In the genomic region with DNA sequence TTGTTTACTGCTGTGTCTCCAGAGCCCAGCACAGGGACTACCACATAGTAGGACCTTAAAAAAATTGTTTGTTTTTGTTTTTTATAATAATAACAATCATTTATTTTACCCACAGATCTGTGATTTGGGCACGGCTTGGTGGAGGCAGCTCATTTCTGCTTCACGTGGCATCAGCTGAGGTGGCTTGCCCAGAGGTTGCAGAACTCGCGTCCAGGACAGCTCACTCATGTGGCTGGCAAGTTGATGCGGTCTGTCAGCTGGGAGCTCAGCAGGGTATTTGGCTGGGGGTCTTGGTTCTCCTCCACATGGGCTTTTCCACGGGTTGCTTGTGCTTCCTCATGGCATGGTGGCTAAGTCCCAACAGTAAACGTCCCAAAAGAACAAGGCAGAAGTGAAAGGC, we compare ENCODE assay signal across 24 cellular contexts. TPM values are rescaled to one million over a fixed set of nuclear protein-coding genes. Genes with fewer than 3 reads are reported as not detected.
A peak's percentile ranks its signal among the peaks of the same experiment; 100 is the strongest.
DNase-seq lines count a peak whose midpoint lies in the region; ATAC-seq and TF ChIP-seq lines count a peak whose summit lies in the region.
"Had no signal": no experiment of that assay in that cellular context is flagged by ENCODE, and none has a peak within 500 bp of the region (broad histone marks: within the 10 kb centered on the region; RNA-seq: fewer than 3 reads in every experiment).

No MANE protein-coding gene starts in this region.

- H3K27me3 Mint-ChIP-seq in GM23338 (ENCODE audit: insufficient read depth, low read depth, poor library complexity): peaks cover 29% of the 10 kb centered on the region

- H3K27ac Mint-ChIP-seq in GM23338: no peak overlapping the region
- H3K27ac Mint-ChIP-seq: CD4-positive, alpha-beta T cell; IgD-negative memory B cell had no signal

- H3K36me3 ChIP-seq in esophagus squamous epithelium (no peaks in the 10 kb centered on the region), rectal smooth muscle tissue (ENCODE audit: control insufficient read depth, insufficient read depth, low read length) (no peaks in the 10 kb centered on the region), GM23338 (ENCODE audit: insufficient read depth) (no peaks in the 10 kb centered on the region), smooth muscle cell (ENCODE audit: low read depth) (no peaks in the 10 kb centered on the region), body of pancreas (replicated peaks in 1 of 2; ENCODE audit: insufficient read depth in 1 of 2, low read depth in 2 of 2) (no peaks in the 10 kb centered on the region)

- H3K4me2 ChIP-seq in GM23338 (no peak overlapping the region), smooth muscle cell (no peak overlapping the region)

- H3K27me3 ChIP-seq in esophagus squamous epithelium (peaks cover 0 to 4% (median 0%) of the 10 kb centered on the region in 4 donors), rectal smooth muscle tissue (ENCODE audit: control insufficient read depth, insufficient read depth, low read length) (no peaks in the 10 kb centered on the region), GM23338 (ENCODE audit: insufficient read depth) (peaks cover 39% of the 10 kb centered on the region), smooth muscle cell (ENCODE audit: low read depth) (no peaks in the 10 kb centered on the region), body of pancreas (no peaks in the 10 kb centered on the region)

- no peak for TF ChIP-seq CTCF in esophagus squamous epithelium (IDR thresholded peaks at IDR 0.05)
- TF ChIP-seq CTCF in GM23338 (conservative IDR thresholded peaks at IDR 0.05; ENCODE audit: low read depth in 2 of 2): no peak
- no peak for TF ChIP-seq CTCF in smooth muscle cell (IDR thresholded peaks at IDR 0.05; ENCODE audit: borderline replicate concordance, insufficient read depth, poor library complexity, severe bottlenecking)
- no peak for TF ChIP-seq CTCF in body of pancreas (IDR thresholded peaks at IDR 0.05)
- no peak for TF ChIP-seq CTCF in GM13976 (IDR thresholded peaks at IDR 0.05; ENCODE audit: borderline replicate concordance, control extremely low read depth, extremely low read depth, insufficient read depth, missing control alignments)

- TF ChIP-seq POLR2A in esophagus squamous epithelium (IDR thresholded peaks at IDR 0.05): no peak
- no peak for TF ChIP-seq POLR2A in body of pancreas (IDR thresholded peaks at IDR 0.05)

- H3K27ac ChIP-seq in esophagus squamous epithelium (peak overlapping the region in 3 of 4 donors; percentile 26 to 37 (median 29)), rectal smooth muscle tissue (ENCODE audit: low read depth, low read length) (peak overlapping the region; percentile 62), GM23338 (ENCODE audit: low read depth) (no peak overlapping the region), smooth muscle cell (ENCODE audit: low read depth) (no peak overlapping the region), body of pancreas (no peak overlapping the region)
- H3K27ac ChIP-seq: SK-N-MC had no signal

- H3K9me3 ChIP-seq in esophagus squamous epithelium: no peaks in the 10 kb centered on the region
- H3K9me3 ChIP-seq in smooth muscle cell (replicated peaks; ENCODE audit: low read depth): no peaks in the 10 kb centered on the region
- H3K9me3 ChIP-seq in body of pancreas: no peaks in the 10 kb centered on the region

- no peaks in the 10 kb centered on the region; the same call in 2 of the 3 replicates for H3K36me3 Mint-ChIP-seq in GM23338 (ENCODE audit: low read depth)

- no peaks in the 10 kb centered on the region for H3K9me3 Mint-ChIP-seq in GM23338
- H3K9me3 Mint-ChIP-seq: CD4-positive, alpha-beta T cell had no signal

- H3K4me3 ChIP-seq in esophagus squamous epithelium (no peak overlapping the region), rectal smooth muscle tissue (ENCODE audit: low read length) (no peak overlapping the region), GM23338 (no peak overlapping the region), smooth muscle cell (no peak overlapping the region), body of pancreas (no peak overlapping the region)
- H3K4me3 ChIP-seq: GM12878, SK-N-MC had no signal

- H3K4me1 Mint-ChIP-seq in GM23338: peaks cover 12% of the 10 kb centered on the region

- no peak overlapping the region for H2AFZ ChIP-seq in GM23338
- no peak overlapping the region for H2AFZ ChIP-seq in smooth muscle cell (ENCODE audit: low read depth)

- H3F3A ChIP-seq in GM23338 (replicated peaks; ENCODE audit: low read depth): peaks cover 11% of the 10 kb centered on the region; the same call in 1 of the 2 replicates
- no peaks in the 10 kb centered on the region for H3F3A ChIP-seq in smooth muscle cell (ENCODE audit: low read depth)

- H3K4me3 Mint-ChIP-seq in GM23338: no peak overlapping the region
- H3K4me3 Mint-ChIP-seq: CD4-positive, alpha-beta T cell had no signal

- no peaks in the 10 kb centered on the region for H3K9me2 ChIP-seq in GM23338 (ENCODE audit: insufficient read depth)

- DNase-seq in NCI-H446 treated with DMSO at 0.1 percent for 48 hours (lab: John Stamatoyannopoulos, UW) (peak; percentile 28), esophagus squamous epithelium (lab: John Stamatoyannopoulos, UW) (no peak), GM23338 (ENCODE audit: low spot score) (no peak), smooth muscle cell (lab: John Stamatoyannopoulos, UW; ENCODE audit: unreplicated experiment) (no peak), body of pancreas (no peak), GM13976 (ENCODE audit: low spot score) (no peak)
- DNase-seq: CD4-positive, alpha-beta T cell; DND-41; Karpas-422; MV-4-11; NCI-H1105 treated with DMSO at 0.1 percent for 48 hours; NCI-H1694; NCI-H2081; NCI-H2171; NCI-H345; NCI-H526; OCI-M1; SHP77; SW 1271 had no signal

- 85 to 95% methylated on average over 5 to 6 of the region's 7 CpGs for WGBS in esophagus squamous epithelium, 2 donors
- 96% methylated on average over 7 of the region's 7 CpGs for WGBS in smooth muscle cell (ENCODE audit: low lambda C conversion rate)
- WGBS in body of pancreas, 2 donors: 92 to 95% methylated on average over 6 to 7 of the region's 7 CpGs

- ATAC-seq in GM23338 (no peak), body of pancreas (no peak)
- ATAC-seq: GM12878, HCT116 had no signal

- intact Hi-C loops in esophagus squamous epithelium (cut with DNase I) (no loop called here), body of pancreas (cut with DNase I) (no loop called here)

- H3K79me2 ChIP-seq in GM23338 (replicated peaks; ENCODE audit: insufficient read depth) (no peaks in the 10 kb centered on the region), smooth muscle cell (ENCODE audit: low read depth) (no peaks in the 10 kb centered on the region)

- H3K4me1 ChIP-seq in esophagus squamous epithelium: peaks cover 22 to 44% (median 28%) of the 10 kb centered on the region in 3 donors
- H3K4me1 ChIP-seq in rectal smooth muscle tissue (ENCODE audit: control insufficient read depth, insufficient read depth, low read length): peaks cover 24% of the 10 kb centered on the region
- peaks cover 9% of the 10 kb centered on the region for H3K4me1 ChIP-seq in GM23338 (ENCODE audit: insufficient read depth)
- H3K4me1 ChIP-seq in smooth muscle cell (ENCODE audit: low read depth): peaks cover 15% of the 10 kb centered on the region
- peaks cover 21% of the 10 kb centered on the region for H3K4me1 ChIP-seq in body of pancreas

- in situ Hi-C loops in GM13976 (cut with MboI; ENCODE audit: low sequenced_read_pairs, unreplicated experiment): no loop called here

- H3K9ac ChIP-seq in rectal smooth muscle tissue (ENCODE audit: low read length): no peak overlapping the region
- no peak overlapping the region for H3K9ac ChIP-seq in smooth muscle cell (ENCODE audit: low read depth)

- H4K20me1 ChIP-seq in GM23338 (replicated peaks; ENCODE audit: insufficient read depth): no peaks in the 10 kb centered on the region; the same call in 1 of the 2 replicates
- H4K20me1 ChIP-seq in smooth muscle cell (ENCODE audit: low read depth): no peaks in the 10 kb centered on the region

TF ChIP-seq in GM23338, 12 proteins besides CTCF, POLR2A, EP300 and RAD21 (continues in another document):
- TF ChIP-seq CREB1 (CRISPR knock-in tag; IDR thresholded peaks at IDR 0.05; ENCODE audit: low read depth): no peak
- TF ChIP-seq JUNB (IDR thresholded peaks at IDR 0.05; ENCODE audit: unreplicated experiment): no peak
- no peak for TF ChIP-seq POLR2AphosphoS5 (IDR thresholded peaks at IDR 0.05; ENCODE audit: low read depth)

RNA-seq across cellular contexts. Expression of gene SYNC, which starts 2.9 kb away (rescaled TPM):
- total RNA-seq in esophagus squamous epithelium (10 to 100 TPM in 2 of 4 donors, 1 to 10 TPM in 2; 2.9 to 31.7 (median 9.1) TPM), smooth muscle cell (4.4 and 6.2 TPM in 2 replicates), body of pancreas (1 to 10 TPM; 2.3 to 4.9 TPM)
- not detected in 2 replicates for total RNA-seq in GM23338 (2014; rRNA removed; shearing (Covaris generic))
- polyA plus RNA-seq in GM23338 (2016; fragmentation: Nextera tagmentation; extraction: Ambion mirVana) (0.31 TPM in 1 of 2 replicates, not detected in the other), smooth muscle cell (4.6 and 4.9 TPM in 2 replicates)
- total RNA-seq: CD4-positive, alpha-beta T cell had no signal
- polyA plus RNA-seq: IgD-negative memory B cell had no signal

RNA-seq across cellular contexts. Expression of gene RBBP4, which starts 54.5 kb away (rescaled TPM):
- 100 to 1,000 TPM in 1 of 4 donors, 10 to 100 TPM in 3; 59.6 to 102 (median 85.1) TPM for total RNA-seq in esophagus squamous epithelium
- total RNA-seq in GM23338 (2014; rRNA removed; shearing (Covaris generic)): 276 and 312 TPM in 2 replicates
- 246 and 262 TPM in 2 replicates for polyA plus RNA-seq in GM23338 (2016; fragmentation: Nextera tagmentation; extraction: Ambion mirVana)
- 117 and 139 TPM in 2 replicates for total RNA-seq in smooth muscle cell
- 130 and 140 TPM in 2 replicates for polyA plus RNA-seq in smooth muscle cell
- 10 to 100 TPM; 40.2 to 63.8 TPM for total RNA-seq in body of pancreas

RNA-seq across cellular contexts. Expression of gene ZBTB8OS, which starts 55.2 kb away (rescaled TPM):
- total RNA-seq in esophagus squamous epithelium (10 to 100 TPM; 12.3 to 26.9 (median 21.1) TPM), smooth muscle cell (33.3 and 42.3 TPM in 2 replicates), body of pancreas (10 to 100 TPM; 12.5 to 22.7 TPM)
- total RNA-seq in GM23338 (2014; rRNA removed; shearing (Covaris generic)): 22.0 and 67.8 TPM in 2 replicates
- polyA plus RNA-seq in GM23338 (2016; fragmentation: Nextera tagmentation; extraction: Ambion mirVana) (159 and 163 TPM in 2 replicates), smooth muscle cell (39.5 and 54.3 TPM in 2 replicates)

Comparison
In these comparisons a context has a peak if more than half of its experiments do, and no peak if none do; other contexts are left out.
1. H3K27ac ChIP-seq: peak in esophagus squamous epithelium (3 of 4) and rectal smooth muscle tissue (single experiment); none in GM23338 (single experiment), smooth muscle cell (single experiment) and body of pancreas (0 of 4).